ENCODE assay signal across 7 cellular contexts in genomic region chr1:221263831-221264767, GRCh38.
DNase-seq lines count a peak whose midpoint lies in the region; ATAC-seq and TF ChIP-seq lines count a peak whose summit lies in the region.

No MANE protein-coding gene starts in this region.

- ATAC-seq in GM21526 (IDR thresholded peaks at IDR 0.05; ENCODE audit: low FRiP score, unreplicated experiment) (peak; percentile 97), PC-3 (peak; percentile 87)

- TF ChIP-seq CTCF in GM06990 (IDR thresholded peaks at IDR 0.05; ENCODE audit: insufficient read depth, low read length, poor library complexity, severe bottlenecking) (peak; percentile 67), PC-3 (conservative IDR thresholded peaks at IDR 0.05; ENCODE audit: low read depth, low read length) (peak; percentile 84), ascending aorta (IDR thresholded peaks at IDR 0.05) (peak in 2 of 3 experiments; percentile 36 to 55)

- H3K4me3 ChIP-seq in GM06990 (replicated peaks; ENCODE audit: low read depth, low read length) (no peak overlapping the region), PC-3 (ENCODE audit: low read length) (no peak overlapping the region), ascending aorta (no peak overlapping the region)

- H3K4me2 ChIP-seq in PC-3 (ENCODE audit: low read length), result no peak overlapping the region

- H2AFZ ChIP-seq in PC-3 (ENCODE audit: low read length), result peak overlapping the region; percentile 57

- no peaks in the 10 kb centered on the region for H4K20me1 ChIP-seq in PC-3 (ENCODE audit: low read length)

- H3K36me3 ChIP-seq in GM06990 (ENCODE audit: control insufficient read depth, insufficient read depth, low read length) (no peaks in the 10 kb centered on the region), PC-3 (ENCODE audit: low read depth, low read length) (no peaks in the 10 kb centered on the region), ascending aorta (no peaks in the 10 kb centered on the region)

- H3K9ac ChIP-seq in PC-3 (ENCODE audit: low read length), result no peak overlapping the region

- H3K79me2 ChIP-seq in PC-3 (ENCODE audit: low read length), result no peaks in the 10 kb centered on the region

- H3K27me3 ChIP-seq in GM06990 (replicated peaks; ENCODE audit: control insufficient read depth, insufficient read depth, low read length), result no peaks in the 10 kb centered on the region
- H3K27me3 ChIP-seq in PC-3 (ENCODE audit: low read length), result no peaks in the 10 kb centered on the region
- no peaks in the 10 kb centered on the region for H3K27me3 ChIP-seq in ascending aorta

- no peak overlapping the region for H3K27ac ChIP-seq in PC-3 (ENCODE audit: low read length)
- no peak overlapping the region for H3K27ac ChIP-seq in ascending aorta

- CTCF ChIA-PET in PC-3 (lab: Charles Lee), result interaction anchor here (0.5 to 1.6 kb wide), 12 partner anchors 14 to 1191 kb away, joined by 3 to 10 read pairs (median 4); no protein-coding TSS in a partner anchor

- POLR2A ChIA-PET in PC-3 (lab: Charles Lee; ENCODE audit: unreplicated experiment), result interaction anchor here (0.6 kb wide), 1 partner anchor 396 kb away, joined by 17 read pairs; no protein-coding TSS in a partner anchor

- H3K4me1 ChIP-seq in PC-3 (ENCODE audit: insufficient read depth, low read length) (no peaks in the 10 kb centered on the region), ascending aorta (no peaks in the 10 kb centered on the region)

- DNase-seq in GM06990 (ENCODE audit: extremely low read depth, insufficient read length), result no peak
- DNase-seq in HT1080 (ENCODE audit: low read depth), result peak; percentile 61
- DNase-seq in PC-3, result peak; percentile 84
- peak in 1 of 2 donors; percentile 84 for DNase-seq in ascending aorta (ENCODE audit: low spot score in 2 of 2)
- DNase-seq in iPS DF 19.7 (ENCODE audit: low read depth, low spot score), result peak; percentile 38
- DNase-seq in smooth muscle cell of the brain vasculature (ENCODE audit: low read depth, low spot score), result peak; percentile 29

- H3K9me3 ChIP-seq in PC-3 (ENCODE audit: low read length) (no peaks in the 10 kb centered on the region), ascending aorta (no peaks in the 10 kb centered on the region)

- intact Hi-C loops in PC-3 (cut with micrococcal nuclease), result loop anchor here (2.0 to 5.0 kb wide), 3 partner anchors 47 to 1191 kb away; no protein-coding TSS in a partner anchor
- intact Hi-C loops in ascending aorta (cut with DNase I), result loop anchor here (1.0 kb wide), 1 partner anchor 171 kb away; no protein-coding TSS in a partner anchor

- no peaks in the 10 kb centered on the region for H3F3A ChIP-seq in PC-3 (ENCODE audit: low read length, unreplicated experiment)

- no TSS peak for BruUV-seq in PC-3 (replicated peaks; lab: Mats Ljungman, UMichigan)

- H3K9me2 ChIP-seq in PC-3 (replicated peaks; ENCODE audit: low read length), result no peaks in the 10 kb centered on the region
